ENCODE assay signal across 18 cellular contexts in genomic region chr16:9351440-9351839, GRCh38.
DNase-seq lines count a peak whose midpoint lies in the region; ATAC-seq and TF ChIP-seq lines count a peak whose summit lies in the region.
"Had no signal": no experiment of that assay in that cellular context is flagged by ENCODE, and none has a peak within 500 bp of the region (broad histone marks: within the 10 kb centered on the region; RNA-seq: fewer than 3 reads in every experiment).

No MANE protein-coding gene starts in this region.

- intact Hi-C loops in HCT116 (cut with micrococcal nuclease) = no loop called here
- intact Hi-C loops in colonic mucosa (cut with DNase I) = no loop called here

- no peak for TF ChIP-seq EP300 in tibial nerve (IDR thresholded peaks at IDR 0.05)

- peaks cover 4% of the 10 kb centered on the region; the same call in 1 of the 2 replicates for H3K27me3 ChIP-seq in HCT116 (ENCODE audit: insufficient read depth, low read length)
- no peaks in the 10 kb centered on the region for H3K27me3 ChIP-seq in colonic mucosa
- H3K27me3 ChIP-seq in neuronal stem cell (ENCODE audit: control insufficient read depth in 3 of 3, insufficient read depth in 3 of 3, low read depth in 1 of 3, low read length in 3 of 3) = no peaks in the 10 kb centered on the region
- H3K27me3 ChIP-seq in tibial nerve = no peaks in the 10 kb centered on the region
- H3K27me3 ChIP-seq: MG63 had no signal

- H3K9me3 ChIP-seq in HCT116 (ENCODE audit: control insufficient read depth in 1 of 2, insufficient read depth in 1 of 2, low read depth in 1 of 2, low read length in 2 of 2) (no peaks in the 10 kb centered on the region), colonic mucosa (no peaks in the 10 kb centered on the region), neuronal stem cell (replicated peaks in 1 of 2; ENCODE audit: control insufficient read depth in 2 of 2, insufficient read depth in 1 of 2, low read depth in 1 of 2, low read length in 2 of 2) (peaks cover 0 to 8% of the 10 kb centered on the region in 2 donors), tibial nerve (peaks cover 0 to 38% (median 3%) of the 10 kb centered on the region in 4 donors)
- H3K9me3 ChIP-seq: MG63, SJSA1 had no signal

- no peak overlapping the region for H4K91ac ChIP-seq in neuronal stem cell (ENCODE audit: low read depth, low read length, poor library complexity)

- no peak overlapping the region for H3K27ac ChIP-seq in HCT116 (ENCODE audit: low read depth, low read length)
- H3K27ac ChIP-seq in colonic mucosa = no peak overlapping the region
- H3K27ac ChIP-seq in neuronal stem cell (replicated peaks; ENCODE audit: low read length) = no peak overlapping the region
- H3K27ac ChIP-seq in tibial nerve = no peak overlapping the region
- H3K27ac ChIP-seq: KMS-11, SJSA1 had no signal

- H4K8ac ChIP-seq in neuronal stem cell (ENCODE audit: low read depth, low read length) = no peak overlapping the region

- ATAC-seq in HCT116 (peak; percentile 80), GM18520 (IDR thresholded peaks at IDR 0.05; ENCODE audit: unreplicated experiment) (no peak), HG03378 (IDR thresholded peaks at IDR 0.05; ENCODE audit: unreplicated experiment) (no peak)

- no peak overlapping the region for H3K23ac ChIP-seq in neuronal stem cell (ENCODE audit: low read depth, low read length, poor library complexity)

- H3K4me1 ChIP-seq in HCT116 (ENCODE audit: control insufficient read depth in 1 of 2, insufficient read depth in 2 of 2, low read length in 2 of 2) = peaks cover 3 to 8% of the 10 kb centered on the region in 2 experiments; a peak in 2 of 4 replicates
- H3K4me1 ChIP-seq in colonic mucosa = no peaks in the 10 kb centered on the region
- H3K4me1 ChIP-seq in neuronal stem cell (ENCODE audit: control insufficient read depth in 2 of 2, insufficient read depth in 1 of 2, low read depth in 1 of 2, low read length in 2 of 2) = no peaks in the 10 kb centered on the region
- no peaks in the 10 kb centered on the region for H3K4me1 ChIP-seq in tibial nerve
- H3K4me1 ChIP-seq: SJSA1 had no signal

- H3K9ac ChIP-seq in HCT116 (ENCODE audit: low read length) = no peak overlapping the region
- no peak overlapping the region for H3K9ac ChIP-seq in colonic mucosa (ENCODE audit: low read depth in 2 of 2, low read length in 2 of 2)
- H3K9ac ChIP-seq in neuronal stem cell (ENCODE audit: low read depth, low read length, poor library complexity) = no peak overlapping the region
- H3K9ac ChIP-seq: KMS-11 had no signal

- H3K36me3 ChIP-seq in HCT116 (ENCODE audit: control insufficient read depth in 1 of 2, insufficient read depth in 2 of 2, low read length in 2 of 2) (no peaks in the 10 kb centered on the region), colonic mucosa (no peaks in the 10 kb centered on the region), neuronal stem cell (replicated peaks in 1 of 2; ENCODE audit: control insufficient read depth in 2 of 2, insufficient read depth in 2 of 2, low read length in 2 of 2) (no peaks in the 10 kb centered on the region), tibial nerve (no peaks in the 10 kb centered on the region)
- H3K36me3 ChIP-seq: MG63, SJSA1 had no signal

- no peaks in the 10 kb centered on the region for H3K79me2 ChIP-seq in HCT116 (ENCODE audit: insufficient read depth, low read length)

- no peak overlapping the region for H2BK5ac ChIP-seq in neuronal stem cell (ENCODE audit: low read length)

- H2AFZ ChIP-seq in HCT116 (ENCODE audit: low read depth, low read length, poor library complexity, severe bottlenecking) (no peak overlapping the region), neuronal stem cell (ENCODE audit: low read length) (no peak overlapping the region)

- no peak overlapping the region for H3K18ac ChIP-seq in neuronal stem cell (ENCODE audit: low read length)

- TF ChIP-seq RAD21 in HCT116 (IDR thresholded peaks at IDR 0.05; ENCODE audit: low read depth) = no peak

- peak overlapping the region; percentile 17; the same call in 1 of the 2 replicates for H3K4me2 ChIP-seq in HCT116 (ENCODE audit: low read length)
- H3K4me2 ChIP-seq in neuronal stem cell (ENCODE audit: insufficient read depth, low read length, poor library complexity, severe bottlenecking) = no peak overlapping the region
- H3K4me2 ChIP-seq: KMS-11 had no signal

- BruUV-seq in HCT116 (replicated peaks; lab: Mats Ljungman, UMichigan) = no TSS peak

- no peak overlapping the region for H3K4ac ChIP-seq in neuronal stem cell (ENCODE audit: low read length)

- H2BK15ac ChIP-seq in neuronal stem cell (ENCODE audit: low read length) = no peak overlapping the region

- no peaks in the 10 kb centered on the region for H3K9me2 ChIP-seq in HCT116 (ENCODE audit: insufficient read depth)

- no peak for TF ChIP-seq CTCF in HCT116 (IDR thresholded peaks at IDR 0.05 in 2 of 3, conservative IDR thresholded peaks at IDR 0.05 in 1 of 3; ENCODE audit: borderline replicate concordance in 1 of 3, insufficient read depth in 1 of 3, low read depth in 2 of 3, low read length in 2 of 3)
- no peak for TF ChIP-seq CTCF in colonic mucosa (IDR thresholded peaks at IDR 0.05)
- TF ChIP-seq CTCF in tibial nerve (IDR thresholded peaks at IDR 0.05) = no peak

- no peak overlapping the region for H3K14ac ChIP-seq in neuronal stem cell (ENCODE audit: low read length)

- POLR2A ChIA-PET in HCT116 (lab: Charles Lee) = no interaction called here

- RAD21 ChIA-PET in HCT116 (lab: Charles Lee; ENCODE audit: low non-redundant PET in 1 of 2, low total read pairs in 2 of 2, uncharacterized antibody in 2 of 2, unreplicated experiment in 2 of 2) = no interaction called here

- no peaks in the 10 kb centered on the region for H3K79me1 ChIP-seq in neuronal stem cell (ENCODE audit: low read depth, low read length)

- no peaks in the 10 kb centered on the region for H4K20me1 ChIP-seq in HCT116 (ENCODE audit: insufficient read depth)

- peak overlapping the region; percentile 2 for H2AK5ac ChIP-seq in neuronal stem cell (ENCODE audit: low read depth, low read length)

- no peak overlapping the region for H2BK12ac ChIP-seq in neuronal stem cell (ENCODE audit: low read length)

- DNase-seq in HCT116 (ENCODE audit: low read depth, low spot score) (peak; percentile 12), NCI-H2029 (lab: John Stamatoyannopoulos, UW) (peak; percentile 81), colonic mucosa (peak; percentile 46), neuronal stem cell (ENCODE audit: low spot score) (no peak), tibial nerve (ENCODE audit: low spot score in 2 of 2) (no peak), NCI-H526 (lab: John Stamatoyannopoulos, UW) (no peak)
- DNase-seq: DND-41, HFFc6, MG63, NCI-H1092 treated with DMSO at 0.1 percent for 48 hours, NCI-H2107, NCI-H226, NCI-H526 treated with DMSO at 0.1 percent for 48 hours, OCI-M1 had no signal

- CTCF ChIA-PET in HCT116 (lab: Charles Lee) = no interaction called here

- no CpG with 5 or more reads among the region's 6 CpGs for WGBS in neuronal stem cell (ENCODE audit: extremely low coverage in 2 of 2, insufficient read length in 2 of 2, insufficient replicate concordance in 1 of 2), 2 donors
- 94 to 96% methylated on average over 6 of the region's 6 CpGs for WGBS in tibial nerve, 2 donors

- H3K4me3 ChIP-seq in HCT116 (replicated peaks in 1 of 2; ENCODE audit: low read depth in 1 of 2, low read length in 2 of 2) (no peak overlapping the region), colonic mucosa (no peak overlapping the region), neuronal stem cell (ENCODE audit: low read length in 2 of 2) (no peak overlapping the region), tibial nerve (no peak overlapping the region)
- H3K4me3 ChIP-seq: MG63, SJSA1 had no signal

- TF ChIP-seq POLR2A in HCT116 (IDR thresholded peaks at IDR 0.05; ENCODE audit: borderline replicate concordance, extremely low read depth, insufficient read depth, insufficient read length) = no peak
- TF ChIP-seq POLR2A in tibial nerve (IDR thresholded peaks at IDR 0.05) = no peak

- H2BK120ac ChIP-seq in neuronal stem cell (ENCODE audit: low read depth, low read length) = no peak overlapping the region

TF ChIP-seq in HCT116, 20 proteins besides CTCF, POLR2A, EP300 and RAD21:
- TF ChIP-seq ELF1 (IDR thresholded peaks at IDR 0.05; ENCODE audit: borderline replicate concordance, low read depth) (no peak), EZH2phosphoT487 (IDR thresholded peaks at IDR 0.05; ENCODE audit: borderline replicate concordance) (no peak), JUND (IDR thresholded peaks at IDR 0.05) (0 out of 2 replicates have a peak, but pooled peaks have one; percentile 24)

Comparison
In these comparisons a context has a peak if more than half of its experiments do, and no peak if none do; other contexts are left out.
1. DNase-seq: peak in HCT116 (single experiment), NCI-H2029 (single experiment) and colonic mucosa (single experiment); none in neuronal stem cell (single experiment), tibial nerve (0 of 2) and NCI-H526 (0 of 2).